Comparison of ENCODE assay signal across 12 cellular contexts in genomic region chr11:77470504-77470903, GRCh38. TPM values are rescaled to one million over a fixed set of nuclear protein-coding genes. Genes with fewer than 3 reads are reported as not detected.
DNase-seq lines count a peak whose midpoint lies in the region; ATAC-seq and TF ChIP-seq lines count a peak whose summit lies in the region.
"Had no signal": no experiment of that assay in that cellular context is flagged by ENCODE, and none has a peak within 500 bp of the region (broad histone marks: within the 10 kb centered on the region; RNA-seq: fewer than 3 reads in every experiment).

No MANE protein-coding gene starts in this region.

- no peak for TF ChIP-seq CTCF in neural cell (IDR thresholded peaks at IDR 0.05; ENCODE audit: poor library complexity, severe bottlenecking)

- peak; percentile 55 for DNase-seq in NOMO-1 treated with DMSO at 0.1 percent for 48 hours (lab: John Stamatoyannopoulos, UW; ENCODE audit: unreplicated experiment)
- DNase-seq in NCI-H1694 treated with DMSO at 0.1 percent for 48 hours (lab: John Stamatoyannopoulos, UW): no peak
- DNase-seq in activated CD8-positive, alpha-beta memory T cell treated with anti-CD3 and anti-CD28 coated beads, Interleukin-2, amount 50 U/mL, for 48 hours: no peak
- DNase-seq in stimulated activated CD4-positive, alpha-beta T cell treated with anti-CD3 and anti-CD28 coated beads, Interleukin-15, amount 100 ng/mL, for 24 hours: no peak
- DNase-seq in SKM-1 (lab: John Stamatoyannopoulos, UW; ENCODE audit: unreplicated experiment): no peak
- DNase-seq: activated CD4-positive, CD25-positive, alpha-beta regulatory T cell; DMS 273 treated with DMSO at 0.1 percent for 48 hours; effector CD8-positive, alpha-beta T cell had no signal

- H3K27ac ChIP-seq in neural cell (ENCODE audit: low read length): no peak overlapping the region
- H3K27ac ChIP-seq: RWPE1 had no signal

- no peak overlapping the region for H2AFZ ChIP-seq in neural cell (ENCODE audit: low read depth, low read length)

- H4K20me1 ChIP-seq in neural cell (ENCODE audit: insufficient read depth): no peaks in the 10 kb centered on the region

- H3K4me3 ChIP-seq in neural cell (ENCODE audit: low read length): peak overlapping the region; percentile 90

- no peaks in the 10 kb centered on the region for H3K9me2 ChIP-seq in neural cell (ENCODE audit: insufficient read depth, low read length)

- ATAC-seq in GM18517 (IDR thresholded peaks at IDR 0.05; ENCODE audit: unreplicated experiment) (peak; percentile 56), HG02610 (IDR thresholded peaks at IDR 0.05; ENCODE audit: unreplicated experiment) (peak; percentile 39)

- no peak overlapping the region for H3K9ac ChIP-seq in neural cell (ENCODE audit: low read length)

- no peaks in the 10 kb centered on the region for H3K27me3 ChIP-seq in neural cell (ENCODE audit: insufficient read depth, low read depth, low read length)

- TF ChIP-seq RAD21 in neural cell (conservative IDR thresholded peaks at IDR 0.05): no peak

- no peaks in the 10 kb centered on the region for H3K9me3 ChIP-seq in neural cell (ENCODE audit: low read length)

- H3F3A ChIP-seq in neural cell (ENCODE audit: insufficient read depth, low read length, poor library complexity, severe bottlenecking): peaks cover 5% of the 10 kb centered on the region

- no peaks in the 10 kb centered on the region for H3K36me3 ChIP-seq in neural cell (ENCODE audit: insufficient read depth, low read length)

- peak overlapping the region; percentile 17 for H3K4me2 ChIP-seq in neural cell (ENCODE audit: low read length)

- no peak for TF ChIP-seq EP300 in neural cell (conservative IDR thresholded peaks at IDR 0.05; ENCODE audit: poor library complexity, severe bottlenecking)

- peaks cover 43% of the 10 kb centered on the region for H3K79me2 ChIP-seq in neural cell (replicated peaks; ENCODE audit: insufficient read depth, low read length)

TF ChIP-seq in neural cell, 6 proteins besides CTCF, POLR2A, EP300 and RAD21:
- TF ChIP-seq POLR2AphosphoS5 (IDR thresholded peaks at IDR 0.05) (no peak), SMC3 (conservative IDR thresholded peaks at IDR 0.05; ENCODE audit: poor library complexity) (no peak), TAF1 (IDR thresholded peaks at IDR 0.05; ENCODE audit: low read depth) (no peak), EZH2 (IDR thresholded peaks at IDR 0.05; ENCODE audit: borderline replicate concordance, insufficient read depth, low read length, poor library complexity, severe bottlenecking) (no peak), MXI1 (conservative IDR thresholded peaks at IDR 0.05; ENCODE audit: poor library complexity, severe bottlenecking) (no peak)
- TF ChIP-seq, protein P1, sequence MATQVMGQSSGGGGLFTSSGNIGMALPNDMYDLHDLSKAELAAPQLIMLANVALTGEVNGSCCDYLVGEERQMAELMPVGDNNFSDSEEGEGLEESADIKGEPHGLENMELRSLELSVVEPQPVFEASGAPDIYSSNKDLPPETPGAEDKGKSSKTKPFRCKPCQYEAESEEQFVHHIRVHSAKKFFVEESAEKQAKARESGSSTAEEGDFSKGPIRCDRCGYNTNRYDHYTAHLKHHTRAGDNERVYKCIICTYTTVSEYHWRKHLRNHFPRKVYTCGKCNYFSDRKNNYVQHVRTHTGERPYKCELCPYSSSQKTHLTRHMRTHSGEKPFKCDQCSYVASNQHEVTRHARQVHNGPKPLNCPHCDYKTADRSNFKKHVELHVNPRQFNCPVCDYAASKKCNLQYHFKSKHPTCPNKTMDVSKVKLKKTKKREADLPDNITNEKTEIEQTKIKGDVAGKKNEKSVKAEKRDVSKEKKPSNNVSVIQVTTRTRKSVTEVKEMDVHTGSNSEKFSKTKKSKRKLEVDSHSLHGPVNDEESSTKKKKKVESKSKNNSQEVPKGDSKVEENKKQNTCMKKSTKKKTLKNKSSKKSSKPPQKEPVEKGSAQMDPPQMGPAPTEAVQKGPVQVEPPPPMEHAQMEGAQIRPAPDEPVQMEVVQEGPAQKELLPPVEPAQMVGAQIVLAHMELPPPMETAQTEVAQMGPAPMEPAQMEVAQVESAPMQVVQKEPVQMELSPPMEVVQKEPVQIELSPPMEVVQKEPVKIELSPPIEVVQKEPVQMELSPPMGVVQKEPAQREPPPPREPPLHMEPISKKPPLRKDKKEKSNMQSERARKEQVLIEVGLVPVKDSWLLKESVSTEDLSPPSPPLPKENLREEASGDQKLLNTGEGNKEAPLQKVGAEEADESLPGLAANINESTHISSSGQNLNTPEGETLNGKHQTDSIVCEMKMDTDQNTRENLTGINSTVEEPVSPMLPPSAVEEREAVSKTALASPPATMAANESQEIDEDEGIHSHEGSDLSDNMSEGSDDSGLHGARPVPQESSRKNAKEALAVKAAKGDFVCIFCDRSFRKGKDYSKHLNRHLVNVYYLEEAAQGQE (IDR thresholded peaks at IDR 0.05; ENCODE audit: borderline replicate concordance): no peak

RNA-seq across cellular contexts. Expression of gene PAK1, which starts 3.4 kb away (rescaled TPM):
- 65.2 and 83.6 TPM in 2 replicates for polyA plus RNA-seq in neural cell
- polyA minus RNA-seq in neural cell: 125 and 126 TPM in 2 replicates
